8 cellular contexts compared by ENCODE assay signal in the genomic region with DNA sequence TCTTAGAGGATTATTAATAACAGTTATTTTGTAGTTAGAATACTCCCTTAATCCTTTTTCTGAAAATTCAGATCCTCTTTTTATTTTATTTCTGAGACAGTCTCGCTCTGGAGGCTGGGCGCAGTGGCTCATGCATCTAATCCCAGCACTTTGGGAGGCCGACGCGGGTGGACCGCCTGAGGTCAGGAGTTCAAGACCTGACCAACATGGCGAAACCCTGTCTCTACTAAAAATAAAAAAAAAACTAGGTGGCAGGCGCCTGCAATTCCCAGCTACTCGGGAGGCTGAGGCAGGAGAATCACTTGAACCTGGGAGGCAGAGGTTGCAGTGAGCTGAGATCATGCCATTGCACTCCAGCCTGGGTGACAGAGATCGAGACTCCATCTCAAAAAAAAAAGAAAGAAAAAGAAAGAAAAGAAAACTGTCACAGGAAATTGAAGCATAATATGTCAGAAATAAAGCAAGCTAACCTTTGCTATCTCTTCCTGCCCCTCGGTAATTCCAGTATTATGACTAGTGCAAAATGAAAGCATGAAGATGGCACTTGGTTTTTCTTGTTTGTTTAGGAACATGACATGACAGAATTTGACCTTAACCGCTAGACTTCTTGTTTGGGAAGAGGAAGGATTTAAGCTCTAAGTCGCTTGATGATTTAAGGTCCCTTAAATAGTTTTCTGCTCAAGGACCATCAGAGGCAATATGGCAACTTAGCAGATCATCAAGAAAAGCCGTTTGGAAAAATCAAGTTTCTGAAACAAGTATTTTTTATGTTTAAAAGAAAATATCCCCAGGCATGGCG. TPM values are rescaled to one million over a fixed set of nuclear protein-coding genes. Genes with fewer than 3 reads are reported as not detected.
DNase-seq lines count a peak whose midpoint lies in the region; ATAC-seq and TF ChIP-seq lines count a peak whose summit lies in the region.

No MANE protein-coding gene starts in this region.

- H3F3A ChIP-seq in OCI-LY1 (ENCODE audit: insufficient read depth, low read length): no peaks in the 10 kb centered on the region

- H3K4me1 ChIP-seq in OCI-LY1 (ENCODE audit: insufficient read depth, low read length, severe bottlenecking): peaks cover 36% of the 10 kb centered on the region
- H3K4me1 ChIP-seq in neutrophil (ENCODE audit: control insufficient read depth in 1 of 2, insufficient read depth in 1 of 2, low read depth in 1 of 2, low read length in 1 of 2): peaks cover 42 to 45% of the 10 kb centered on the region in 2 experiments

- H3K4me2 ChIP-seq in OCI-LY1 (ENCODE audit: low read length): peak overlapping the region; percentile 80

- no peaks in the 10 kb centered on the region for H3K27me3 ChIP-seq in OCI-LY1 (ENCODE audit: insufficient read depth, low read length)
- no peaks in the 10 kb centered on the region for H3K27me3 ChIP-seq in neutrophil

- ATAC-seq in HG03469 (IDR thresholded peaks at IDR 0.05; ENCODE audit: unreplicated experiment) (no peak), GM21786 (IDR thresholded peaks at IDR 0.05; ENCODE audit: unreplicated experiment) (no peak)

- peak overlapping the region; percentile 96 for H3K9ac ChIP-seq in OCI-LY1 (ENCODE audit: low read length)

- H3K9me2 ChIP-seq in OCI-LY1 (ENCODE audit: low read depth, low read length): no peaks in the 10 kb centered on the region

- H3K27ac ChIP-seq in OCI-LY1 (ENCODE audit: low read depth, low read length, poor library complexity, severe bottlenecking) (peak overlapping the region; percentile 96), neutrophil (peak overlapping the region; percentile 97)

- H4K20me1 ChIP-seq in OCI-LY1 (ENCODE audit: insufficient read depth, low read length): peaks cover 8% of the 10 kb centered on the region; the same call in 1 of the 2 replicates

- DNase-seq in EL (peak; percentile 23), dermis blood vessel endothelial cell (peak; percentile 35), NCI-H524 treated with DMSO at 0.1 percent for 48 hours (lab: John Stamatoyannopoulos, UW) (no peak), NCI-H526 (lab: John Stamatoyannopoulos, UW) (no peak)

- peaks cover 31% of the 10 kb centered on the region for H3K79me2 ChIP-seq in OCI-LY1 (ENCODE audit: insufficient read depth, low read length)

- H3K9me3 ChIP-seq in OCI-LY1 (ENCODE audit: low read length) (no peaks in the 10 kb centered on the region), neutrophil (no peaks in the 10 kb centered on the region)

- H3K4me3 ChIP-seq in OCI-LY1 (ENCODE audit: low read depth, low read length, poor library complexity, severe bottlenecking) (peak overlapping the region; percentile 77), neutrophil (ENCODE audit: low read depth in 1 of 2, low read length in 1 of 2) (peak overlapping the region; percentile 96 to 99)

- H3K36me3 ChIP-seq in OCI-LY1 (ENCODE audit: insufficient read depth, low read length): peaks cover 27% of the 10 kb centered on the region
- H3K36me3 ChIP-seq in neutrophil: peaks cover 18% of the 10 kb centered on the region

- TF ChIP-seq CTCF in OCI-LY1 (IDR thresholded peaks at IDR 0.05; ENCODE audit: low read length): no peak
- TF ChIP-seq CTCF in neutrophil (IDR thresholded peaks at IDR 0.05): no peak

- H2AFZ ChIP-seq in OCI-LY1 (ENCODE audit: low read length): no peak overlapping the region

RNA-seq across cellular contexts. Expression of a gene that starts 1.8 kb away (rescaled TPM):
- 250 and 362 TPM in 2 replicates for total RNA-seq in dermis blood vessel endothelial cell

RNA-seq across cellular contexts. Expression of a gene that starts 27.9 kb away (rescaled TPM):
- 38.4 and 41.5 TPM in 2 replicates for total RNA-seq in dermis blood vessel endothelial cell

RNA-seq across cellular contexts. Expression of a gene that starts 44.7 kb away (rescaled TPM):
- total RNA-seq in dermis blood vessel endothelial cell: 104 and 241 TPM in 2 replicates

RNA-seq across cellular contexts. Expression of a gene that starts 44.7 kb away (rescaled TPM):
- total RNA-seq in dermis blood vessel endothelial cell: 12.8 and 28.0 TPM in 2 replicates

Comparison
In these comparisons a context has a peak if more than half of its experiments do, and no peak if none do; other contexts are left out.
1. DNase-seq: peak in EL (single experiment) and dermis blood vessel endothelial cell (single experiment); none in NCI-H524 treated with DMSO at 0.1 percent for 48 hours (single experiment) and NCI-H526 (0 of 2).